Comparison of ENCODE assay signal across 8 cellular contexts in genomic region chr9:70418822-70419545, GRCh38. TPM values are rescaled to one million over a fixed set of nuclear protein-coding genes. Genes with fewer than 3 reads are reported as not detected.
DNase-seq lines count a peak whose midpoint lies in the region; TF ChIP-seq lines count a peak whose summit lies in the region.

No MANE protein-coding gene starts in this region.

- H3K27me3 ChIP-seq in SJSA1 (replicated peaks) (no peaks in the 10 kb centered on the region), suprapubic skin (no peaks in the 10 kb centered on the region)

- peaks cover 17% of the 10 kb centered on the region for H3K4me1 ChIP-seq in SJSA1 (replicated peaks)
- H3K4me1 ChIP-seq in suprapubic skin = peaks cover 71% of the 10 kb centered on the region

- H3K27ac ChIP-seq in SJSA1 = peak overlapping the region; percentile 95
- H3K27ac ChIP-seq in suprapubic skin = peak overlapping the region; percentile 98

- H3K9me3 ChIP-seq in SJSA1 (replicated peaks) = no peaks in the 10 kb centered on the region
- H3K9me3 ChIP-seq in suprapubic skin = no peaks in the 10 kb centered on the region

- under 1% methylated on average over 51 of the region's 65 CpGs for WGBS in suprapubic skin

- DNase-seq in GDM1 (lab: John Stamatoyannopoulos, UW) (peak; percentile 95), HEK293T (ENCODE audit: extremely low spot score) (peak; percentile 70), NAMALWA (ENCODE audit: low spot score) (peak; percentile 92), SJSA1 (ENCODE audit: low read depth in 1 of 2, low spot score in 2 of 2) (peak; percentile 88 to 90), germinal center (ENCODE audit: low spot score) (peak; percentile 75), nucleus accumbens (lab: John Stamatoyannopoulos, UW) (peak; percentile 65 to 99 (median 87)), suprapubic skin (ENCODE audit: low spot score in 2 of 2) (peak; percentile 98 to 99)
- peak; percentile 92 for DNase-seq in activated naive CD4-positive, alpha-beta T cell treated with anti-CD3 and anti-CD28 coated beads, Interleukin-2, amount 50 U/mL, for 16 hours

- CTCF ChIA-PET in HEK293T (lab: Yijun Ruan, JAX) = interaction anchor here (1.1 kb wide), 2 partner anchors 11 to 65 kb away, joined by 3 to 4 read pairs; no protein-coding TSS in a partner anchor

- H3K36me3 ChIP-seq in SJSA1 (no peaks in the 10 kb centered on the region), suprapubic skin (no peaks in the 10 kb centered on the region)

- TF ChIP-seq POLR2A in suprapubic skin (IDR thresholded peaks at IDR 0.05) = peak; percentile 22 to 92

- POLR2A ChIA-PET in HEK293T (lab: Yijun Ruan, JAX) = interaction anchor here (0.8 to 4.9 kb wide), 24 partner anchors 8 to 186 kb away, joined by 3 to 74 read pairs (median 4); no protein-coding TSS in a partner anchor

- TF ChIP-seq EP300 in suprapubic skin (IDR thresholded peaks at IDR 0.05) = peak; percentile 98

- TF ChIP-seq CTCF in suprapubic skin (IDR thresholded peaks at IDR 0.05) = no peak

- H3K4me3 ChIP-seq in SJSA1 (peak overlapping the region; percentile 43), suprapubic skin (peak overlapping the region; percentile 52)

TF ChIP-seq in HEK293T, 16 proteins besides CTCF, POLR2A, EP300 and RAD21:
- no peak for TF ChIP-seq FOXA1 (IDR thresholded peaks at IDR 0.05)
- peak; percentile 98 for TF ChIP-seq PKNOX1 (IDR thresholded peaks at IDR 0.05)

RNA-seq across cellular contexts. Expression of gene KLF9, which starts 4.5 kb away (rescaled TPM):
- total RNA-seq in SJSA1 (2014; rRNA removed; shearing (Covaris generic)) = 3.2 and 5.9 TPM in 2 replicates
- 100 to 1,000 TPM in 3 of 4 donors, 10 to 100 TPM in 1; 90.0 to 118 (median 109) TPM for total RNA-seq in suprapubic skin

Comparison
In these comparisons a context has a peak if more than half of its experiments do, and no peak if none do; other contexts are left out.
1. Peak in every context shown above with its lines: DNase-seq, H3K4me3 ChIP-seq and H3K27ac ChIP-seq.
2. RNA of gene KLF9, which starts 4.5 kb away (total RNA-seq): 90.0 to 118 TPM in suprapubic skin; 3.2 to 5.9 TPM in SJSA1; every median in the first group is over 10 times any median in the second.